ENCODE assay signal across 23 cellular contexts in the genomic region with DNA sequence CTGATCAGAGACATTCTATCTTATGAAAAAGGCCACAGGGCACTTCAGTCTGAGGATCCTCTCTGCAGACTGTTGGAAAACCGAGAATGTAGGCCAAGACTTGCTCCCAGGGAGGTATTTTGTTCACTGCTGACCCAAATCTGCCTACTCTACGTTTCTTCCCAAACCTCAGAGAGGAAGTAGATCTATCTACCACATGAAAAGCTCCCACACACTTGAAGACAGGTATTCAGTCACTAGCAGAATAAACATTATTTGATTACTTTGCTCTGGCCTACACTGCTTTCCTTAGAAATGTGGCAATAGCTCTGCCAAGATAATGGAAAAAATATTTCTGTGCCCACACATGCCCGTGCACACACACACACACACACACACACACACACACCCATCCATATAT.
DNase-seq lines count a peak whose midpoint lies in the region; ATAC-seq, FAIRE-seq and TF ChIP-seq lines count a peak whose summit lies in the region.
"Had no signal": no experiment of that assay in that cellular context is flagged by ENCODE, and none has a peak within 500 bp of the region (broad histone marks: within the 10 kb centered on the region; RNA-seq: fewer than 3 reads in every experiment).

No MANE protein-coding gene starts in this region.

- no peak overlapping the region for H3K9ac ChIP-seq in H1 (replicated peaks in 1 of 4; ENCODE audit: extremely low read depth in 1 of 4, low read depth in 3 of 4, low read length in 3 of 4)
- H3K9ac ChIP-seq: BLaER1, GM23248 had no signal

- H3K27ac Mint-ChIP-seq in osteocyte (ENCODE audit: unreplicated experiment), result peak overlapping the region; percentile 35
- no peak overlapping the region for H3K27ac Mint-ChIP-seq in WTC11
- H3K27ac Mint-ChIP-seq: B cell; CD4-positive, CD25-positive, alpha-beta regulatory T cell; CD8-positive, alpha-beta T cell; H9 had no signal

- H3K4me1 Mint-ChIP-seq in osteocyte (ENCODE audit: unreplicated experiment) (peaks cover 41% of the 10 kb centered on the region), WTC11 (no peaks in the 10 kb centered on the region)
- H3K4me1 Mint-ChIP-seq: B cell; CD4-positive, CD25-positive, alpha-beta regulatory T cell; H9 had no signal

- no peaks in the 10 kb centered on the region for H3K36me3 ChIP-seq in H1 (ENCODE audit: control insufficient read depth in 2 of 4, insufficient read depth in 4 of 4, low read length in 3 of 4)
- H3K36me3 ChIP-seq: BLaER1 had no signal

- H3K4me1 ChIP-seq in H1 (replicated peaks in 1 of 4; ENCODE audit: control insufficient read depth in 3 of 4, insufficient read depth in 4 of 4, low read length in 3 of 4), result no peaks in the 10 kb centered on the region
- H3K4me1 ChIP-seq: BLaER1, Caco-2 had no signal

- no peak overlapping the region for H3K27ac ChIP-seq in H1 (ENCODE audit: low read depth, low read length)
- H3K27ac ChIP-seq: 22Rv1, BLaER1, C4-2B, GM23248 had no signal

- no peak overlapping the region for H2AK5ac ChIP-seq in H1 (ENCODE audit: low read depth, low read length)

- H2BK12ac ChIP-seq in H1 (ENCODE audit: low read depth, low read length), result no peak overlapping the region

- DNase-seq in GM12891 (ENCODE audit: insufficient read length, low spot score), result no peak
- peak; percentile 73 for DNase-seq in amniotic epithelial cell (ENCODE audit: low read depth)
- no peak for DNase-seq in H1 (ENCODE audit: low read depth in 1 of 2, low spot score in 2 of 2)
- DNase-seq in osteocyte (ENCODE audit: extremely low spot score, unreplicated experiment), result no peak
- DNase-seq in WTC11 (ENCODE audit: low spot score), result no peak
- DNase-seq in foreskin melanocyte, result no peak
- no peak for DNase-seq in activated T-cell treated with anti-CD3 and anti-CD28 coated beads, Interleukin-2, amount 50 U/mL, for 1 hour
- DNase-seq: Caco-2; CD4-positive, CD25-positive, alpha-beta regulatory T cell; CD8-positive, alpha-beta T cell; DMS153; DND-41; GM23248; H9 had no signal

- no peak overlapping the region for H2AFZ ChIP-seq in H1 (ENCODE audit: low read length)
- H2AFZ ChIP-seq: GM23248 had no signal

- TF ChIP-seq CTCF in H1 (IDR thresholded peaks at IDR 0.05; ENCODE audit: control extremely low read depth in 1 of 3, insufficient read depth in 1 of 3, low read depth in 1 of 3, low read length in 3 of 3) (no peak), osteocyte (IDR thresholded peaks at IDR 0.05) (no peak), WTC11 (IDR thresholded peaks at IDR 0.05) (no peak)

- H3K9me3 Mint-ChIP-seq in osteocyte (ENCODE audit: unreplicated experiment) (no peaks in the 10 kb centered on the region), WTC11 (no peaks in the 10 kb centered on the region)
- H3K9me3 Mint-ChIP-seq: H9 had no signal

- no peak overlapping the region for H3K4me2 ChIP-seq in H1 (ENCODE audit: insufficient read depth in 1 of 2, low read depth in 2 of 2, low read length in 2 of 2)
- H3K4me2 ChIP-seq: BLaER1 had no signal

- H3K23me2 ChIP-seq in H1 (ENCODE audit: low read depth, low read length), result no peaks in the 10 kb centered on the region

- H3K36me3 Mint-ChIP-seq in osteocyte (ENCODE audit: unreplicated experiment), result peaks cover 58% of the 10 kb centered on the region
- no peaks in the 10 kb centered on the region for H3K36me3 Mint-ChIP-seq in WTC11
- H3K36me3 Mint-ChIP-seq: CD4-positive, CD25-positive, alpha-beta regulatory T cell; CD8-positive, alpha-beta T cell had no signal

- H3K4me3 Mint-ChIP-seq in osteocyte (ENCODE audit: unreplicated experiment), result no peak overlapping the region
- no peak overlapping the region for H3K4me3 Mint-ChIP-seq in WTC11
- H3K4me3 Mint-ChIP-seq: B cell; CD4-positive, CD25-positive, alpha-beta regulatory T cell; CD8-positive, alpha-beta T cell; H9 had no signal

- POLR2A ChIA-PET in H1 (lab: Charles Lee; ENCODE audit: partially characterized antibody) (no interaction called here), WTC11 (lab: Charles Lee) (no interaction called here)

- no peaks in the 10 kb centered on the region for H3K27me3 ChIP-seq in H1 (replicated peaks in 1 of 4; ENCODE audit: control insufficient read depth in 3 of 4, extremely low read depth in 1 of 4, insufficient read depth in 3 of 4, low read length in 3 of 4)
- H3K27me3 ChIP-seq: BLaER1 had no signal

- no peak overlapping the region for H3K4me3 ChIP-seq in H1 (ENCODE audit: extremely low read depth in 1 of 4, insufficient read depth in 2 of 4, low read depth in 3 of 4, low read length in 4 of 4)
- H3K4me3 ChIP-seq: BLaER1, GM23248 had no signal

- H3K9me3 ChIP-seq in H1 (ENCODE audit: insufficient read depth in 2 of 2, low read depth in 1 of 2, low read length in 1 of 2), result no peaks in the 10 kb centered on the region
- H3K9me3 ChIP-seq: BLaER1, Caco-2 had no signal

- no peak overlapping the region for H4K8ac ChIP-seq in H1 (ENCODE audit: extremely low read depth, insufficient read depth, low read length)

- no peaks in the 10 kb centered on the region for H4K20me1 ChIP-seq in H1 (replicated peaks in 1 of 2; ENCODE audit: control insufficient read depth in 1 of 2, insufficient read depth in 2 of 2, low read length in 2 of 2)
- H4K20me1 ChIP-seq: BLaER1 had no signal

- no peaks in the 10 kb centered on the region for H3K79me2 ChIP-seq in H1 (ENCODE audit: control insufficient read depth in 1 of 2, insufficient read depth in 2 of 2, low read length in 2 of 2)

- TF ChIP-seq EP300 in H1 (IDR thresholded peaks at IDR 0.05; ENCODE audit: borderline replicate concordance in 1 of 2, low read depth in 2 of 2, low read length in 2 of 2), result no peak

- no peak for FAIRE-seq in GM12891 (lab: Jason Lieb, UNC)
- no peak for FAIRE-seq in H1 (lab: Jason Lieb, UNC)
- FAIRE-seq: A204.1, G401.6, GM12892 had no signal

- no peak overlapping the region for H2BK20ac ChIP-seq in H1 (ENCODE audit: low read length)

- no peak overlapping the region for H3K56ac ChIP-seq in H1 (replicated peaks; ENCODE audit: insufficient read length, low read depth, low read length)

- H2BK15ac ChIP-seq in H1 (ENCODE audit: low read length), result no peak overlapping the region

- no peak overlapping the region for H4K5ac ChIP-seq in H1 (ENCODE audit: insufficient read length, low read depth, low read length)

- no peak for TF ChIP-seq RAD21 in H1 (IDR thresholded peaks at IDR 0.05 in 1 of 2, conservative IDR thresholded peaks at IDR 0.05 in 1 of 2; ENCODE audit: low read depth in 2 of 2, low read length in 2 of 2)

- CTCF ChIA-PET in H1 (lab: Charles Lee; ENCODE audit: partially characterized antibody), result interaction anchor here (0.8 kb wide), 1 partner anchor 27 kb away, joined by 3 read pairs; no protein-coding TSS in a partner anchor
- CTCF ChIA-PET in WTC11 (lab: Charles Lee), result no interaction called here

- no peak for ATAC-seq in WTC11
- no peak for ATAC-seq in GM21786 (IDR thresholded peaks at IDR 0.05; ENCODE audit: unreplicated experiment)
- ATAC-seq: CD8-positive, alpha-beta T cell; HCT116 had no signal

- no peak overlapping the region for H3K4ac ChIP-seq in H1 (replicated peaks; ENCODE audit: insufficient read length, low read depth, low read length)

- H2BK5ac ChIP-seq in H1 (ENCODE audit: low read depth, low read length), result no peak overlapping the region

- H3K14ac ChIP-seq in H1 (ENCODE audit: insufficient read length), result no peak overlapping the region

- H3K27me3 Mint-ChIP-seq in osteocyte (ENCODE audit: unreplicated experiment), result no peaks in the 10 kb centered on the region
- H3K27me3 Mint-ChIP-seq in WTC11 (ENCODE audit: low read depth), result no peaks in the 10 kb centered on the region
- H3K27me3 Mint-ChIP-seq: B cell; CD4-positive, CD25-positive, alpha-beta regulatory T cell had no signal

- no peak overlapping the region for H2BK120ac ChIP-seq in H1 (replicated peaks; ENCODE audit: low read depth, low read length)

- 86% methylated on average over 3 of the region's 3 CpGs; no CpG with 5 or more reads in 1 of the 2 experiments for WGBS in H1 (ENCODE audit: extremely low coverage in 1 of 2, insufficient coverage in 1 of 2, insufficient read length in 1 of 2, insufficient replicate concordance in 2 of 2, low coverage in 1 of 2, low lambda C conversion rate in 2 of 2, missing lambda C conversion rate in 1 of 2), 2 experiments

- H3K23ac ChIP-seq in H1 (ENCODE audit: insufficient read length), result peak overlapping the region; percentile 15

- no peaks in the 10 kb centered on the region for H3K79me1 ChIP-seq in H1 (ENCODE audit: low read depth, low read length)

- no peak overlapping the region for H3K18ac ChIP-seq in H1 (ENCODE audit: extremely low read depth, low read length)

- no peak overlapping the region for H4K91ac ChIP-seq in H1 (replicated peaks; ENCODE audit: insufficient read length, low read length)

- TF ChIP-seq POLR2A in GM12891 (IDR thresholded peaks at IDR 0.05; ENCODE audit: low read depth, low read length), result no peak
- no peak for TF ChIP-seq POLR2A in H1 (IDR thresholded peaks at IDR 0.05; ENCODE audit: control extremely low read depth in 1 of 2, low read depth in 2 of 2, low read length in 2 of 2)

TF ChIP-seq in GM12891, 5 proteins besides CTCF, POLR2A, EP300 and RAD21:
- TF ChIP-seq SPI1 (IDR thresholded peaks at IDR 0.05; ENCODE audit: low read depth, low read length) (peak; percentile 41; the same call in 1 of the 2 replicates), TAF1 (IDR thresholded peaks at IDR 0.05; ENCODE audit: low read depth, low read length) (no peak)

TF ChIP-seq in H1, 55 proteins besides CTCF, POLR2A, EP300 and RAD21 (continues in another document):
- TF ChIP-seq GABPA (IDR thresholded peaks at IDR 0.05; ENCODE audit: borderline replicate concordance, insufficient read depth, low read length), result no peak

TF ChIP-seq in WTC11, 78 proteins besides CTCF, POLR2A, EP300 and RAD21:
- no peak for TF ChIP-seq NR1H2 (CRISPR knock-in tag; IDR thresholded peaks at IDR 0.05)
